ENCODE assay signal across 19 cellular contexts in genomic region chr20:23166563-23166962, GRCh38.
"Had no signal": no experiment of that assay in that cellular context is flagged by ENCODE, and none has a peak within 500 bp of the region (broad histone marks: within the 10 kb centered on the region; RNA-seq: fewer than 3 reads in every experiment).

No MANE protein-coding gene starts in this region.

- FAIRE-seq: frontal cortex, islet of Langerhans had no signal

- H3K9me3 ChIP-seq: heart left ventricle, left lung, prostate gland, sigmoid colon had no signal

- ATAC-seq: heart left ventricle; left lung; natural killer cell treated with Interleukin-12 subunit alpha and Interleukin-12 subunit beta and Interleukin-15 and Interleukin-18, amount 100 ng/mL, for 72 hours had no signal

- H3K36me3 ChIP-seq: heart left ventricle, left lung, neural progenitor cell, prostate gland, sigmoid colon had no signal

- H3K4me3 Mint-ChIP-seq: natural killer cell treated with Interleukin-12 subunit alpha and Interleukin-12 subunit beta and Interleukin-15 and Interleukin-18, amount 100 ng/mL, for 72 hours; neural progenitor cell had no signal

- H3K4me2 ChIP-seq: neural progenitor cell had no signal

- H3K27me3 ChIP-seq: heart left ventricle, left lung, neural progenitor cell had no signal

- H2AFZ ChIP-seq: neural progenitor cell, parathyroid adenoma had no signal

- H3K27ac ChIP-seq: heart left ventricle, left lung, neural progenitor cell, parathyroid adenoma, prostate gland, sigmoid colon had no signal

- DNase-seq: dermis blood vessel endothelial cell; erythroblast; heart left ventricle; hippocampal formation; left lung; mesenchymal stem cell; midbrain; occipital lobe; sigmoid colon; stimulated activated naive CD4-positive, alpha-beta T cell treated with Interleukin-2 at 50 U/mL for 16 hours; trophoblast cell had no signal

- H3K36me3 Mint-ChIP-seq: natural killer cell treated with Interleukin-12 subunit alpha and Interleukin-12 subunit beta and Interleukin-15 and Interleukin-18, amount 100 ng/mL, for 72 hours; neural progenitor cell had no signal

- H3K27ac Mint-ChIP-seq: natural killer cell treated with Interleukin-12 subunit alpha and Interleukin-12 subunit beta and Interleukin-15 and Interleukin-18, amount 100 ng/mL, for 72 hours; neural progenitor cell had no signal

- H3K9me3 Mint-ChIP-seq: natural killer cell treated with Interleukin-12 subunit alpha and Interleukin-12 subunit beta and Interleukin-15 and Interleukin-18, amount 100 ng/mL, for 72 hours had no signal

- H3K4me3 ChIP-seq: heart left ventricle, left lung, lung, neural progenitor cell, prostate gland, sigmoid colon, skin epidermis had no signal

- H3K4me1 ChIP-seq: parathyroid adenoma, prostate gland, sigmoid colon had no signal

- H3K79me2 ChIP-seq: parathyroid adenoma had no signal

- H3K4me1 Mint-ChIP-seq: neural progenitor cell had no signal

- H3K9ac ChIP-seq: neural progenitor cell, parathyroid adenoma had no signal
